In genomic region chr21:45340515-45340914, GRCh38 we compare ENCODE assay signal across 31 cellular contexts.
"Had no signal": no experiment of that assay in that cellular context is flagged by ENCODE, and none has a peak within 500 bp of the region (broad histone marks: within the 10 kb centered on the region; RNA-seq: fewer than 3 reads in every experiment).

No MANE protein-coding gene starts in this region.

- H3K9me3 Mint-ChIP-seq: activated CD4-positive, alpha-beta memory T cell treated with anti-CD3 and anti-CD28 coated beads, Interleukin-2, amount 10 ng/mL, durations not matched to agents 7 days and 5 days; activated CD4-positive, alpha-beta T cell treated with anti-CD3 and anti-CD28 coated beads, Interleukin-2, amount 10 ng/mL, durations not matched to agents 7 days and 5 days; activated naive CD4-positive, alpha-beta T cell treated with anti-CD3 and anti-CD28 coated beads, Interleukin-2, amount 10 ng/mL, durations not matched to agents 7 days and 5 days; activated naive CD8-positive, alpha-beta T cell treated with anti-CD3 and anti-CD28 coated beads, Interleukin-2, amount 10 ng/mL, durations not matched to agents 7 days and 5 days; activated T-cell treated with anti-CD3 and anti-CD28 coated beads, Interleukin-2, amount 50 U/mL, for 24 hours; central memory CD8-positive, alpha-beta T cell; endodermal cell; T-helper 2 cell treated with Interferon-gamma antibody and Interleukin-4, amounts not matched to agents 5 μg/mL and 100 μg/mL, for 36 hours had no signal

- H3K4me1 Mint-ChIP-seq: activated CD4-positive, alpha-beta memory T cell treated with anti-CD3 and anti-CD28 coated beads, Interleukin-2, amount 10 ng/mL, durations not matched to agents 7 days and 5 days; activated CD4-positive, alpha-beta T cell treated with anti-CD3 and anti-CD28 coated beads, Interleukin-2, amount 10 ng/mL, durations not matched to agents 7 days and 5 days; activated naive CD4-positive, alpha-beta T cell treated with anti-CD3 and anti-CD28 coated beads, Interleukin-2, amount 10 ng/mL, durations not matched to agents 7 days and 5 days; activated naive CD8-positive, alpha-beta T cell treated with anti-CD3 and anti-CD28 coated beads, Interleukin-2, amount 10 ng/mL, durations not matched to agents 7 days and 5 days; central memory CD8-positive, alpha-beta T cell had no signal

- DNase-seq: activated CD4-positive, alpha-beta memory T cell treated with anti-CD3 and anti-CD28 coated beads, Interleukin-2, amount 10 ng/mL, durations not matched to agents 7 days and 5 days; activated CD4-positive, alpha-beta T cell treated with anti-CD3 and anti-CD28 coated beads for 1 hour; activated CD4-positive, alpha-beta T cell treated with anti-CD3 and anti-CD28 coated beads for 4 hours; activated CD4-positive, alpha-beta T cell treated with anti-CD3 and anti-CD28 coated beads, Interleukin-2, amount 10 ng/mL, durations not matched to agents 7 days and 5 days; activated CD4-positive, alpha-beta T cell treated with anti-CD3 and anti-CD28 coated beads, Interleukin-2, amount 50 U/mL, for 4 hours; activated CD8-positive, alpha-beta memory T cell treated with anti-CD3 and anti-CD28 coated beads, Interleukin-2, amount 50 U/mL, for 48 hours; activated gamma-delta T cell; activated naive CD4-positive, alpha-beta T cell; activated naive CD4-positive, alpha-beta T cell treated with anti-CD3 and anti-CD28 coated beads, Interleukin-2, amount 10 ng/mL, durations not matched to agents 7 days and 5 days; activated naive CD8-positive, alpha-beta T cell treated with anti-CD3 and anti-CD28 coated beads, Interleukin-2, amount 10 ng/mL, durations not matched to agents 7 days and 5 days; activated T-cell treated with anti-CD3 and anti-CD28 coated beads for 4 hours; activated T-cell treated with anti-CD3 and anti-CD28 coated beads, Interleukin-2, amount 50 U/mL, for 24 hours; activated T-cell treated with anti-CD3 and anti-CD28 coated beads, Interleukin-2, amount 50 U/mL, for 72 hours; brain microvascular endothelial cell; dorsolateral prefrontal cortex; effector memory CD4-positive, alpha-beta T cell; endodermal cell; foreskin fibroblast; head of caudate nucleus; T-helper 1 cell; T-helper 17 cell; T1000 had no signal

- H3K27ac Mint-ChIP-seq: activated CD4-positive, alpha-beta memory T cell treated with anti-CD3 and anti-CD28 coated beads, Interleukin-2, amount 10 ng/mL, durations not matched to agents 7 days and 5 days; activated CD4-positive, alpha-beta T cell treated with anti-CD3 and anti-CD28 coated beads, Interleukin-2, amount 10 ng/mL, durations not matched to agents 7 days and 5 days; activated naive CD4-positive, alpha-beta T cell treated with anti-CD3 and anti-CD28 coated beads, Interleukin-2, amount 10 ng/mL, durations not matched to agents 7 days and 5 days; activated naive CD4-positive, alpha-beta T cell treated with anti-CD3 and anti-CD28 coated beads, Interleukin-2, amount 50 U/mL, for 72 hours; activated naive CD8-positive, alpha-beta T cell treated with anti-CD3 and anti-CD28 coated beads, Interleukin-2, amount 10 ng/mL, durations not matched to agents 7 days and 5 days; activated T-cell treated with anti-CD3 and anti-CD28 coated beads, Interleukin-2, amount 50 U/mL, for 24 hours; activated T-cell treated with anti-CD3 and anti-CD28 coated beads, Interleukin-2, amount 50 U/mL, for 72 hours; dendritic cell treated with granulocyte-macrophage colony-stimulating factor and Interleukin-4, amounts not matched to agents 40 ng/mL and 50 ng/mL, for 4 days; endodermal cell; T-helper 17 cell; T-helper 2 cell treated with Interferon-gamma antibody and Interleukin-4, amounts not matched to agents 5 μg/mL and 100 μg/mL, for 36 hours had no signal

- H3K36me3 ChIP-seq: ascending aorta, brain microvascular endothelial cell had no signal

- H3K27ac ChIP-seq: ascending aorta, brain microvascular endothelial cell, coronary artery had no signal

- FAIRE-seq: bronchial epithelial cell, frontal cortex had no signal

- H3K27me3 ChIP-seq: ascending aorta, brain microvascular endothelial cell had no signal

- H3K9me3 ChIP-seq: ascending aorta had no signal

- H3K4me3 ChIP-seq: ascending aorta, coronary artery, dorsolateral prefrontal cortex had no signal

- ATAC-seq: activated naive CD4-positive, alpha-beta T cell treated with anti-CD3 and anti-CD28 coated beads, Interleukin-2, amount 50 U/mL, for 72 hours; esophagus mucosa had no signal

- H3K36me3 Mint-ChIP-seq: activated naive CD4-positive, alpha-beta T cell treated with anti-CD3 and anti-CD28 coated beads, Interleukin-2, amount 10 ng/mL, durations not matched to agents 7 days and 5 days; activated naive CD4-positive, alpha-beta T cell treated with anti-CD3 and anti-CD28 coated beads, Interleukin-2, amount 50 U/mL, for 72 hours; activated naive CD8-positive, alpha-beta T cell treated with anti-CD3 and anti-CD28 coated beads, Interleukin-2, amount 10 ng/mL, durations not matched to agents 7 days and 5 days had no signal

- H3K4me3 Mint-ChIP-seq: activated CD4-positive, alpha-beta memory T cell treated with anti-CD3 and anti-CD28 coated beads, Interleukin-2, amount 10 ng/mL, durations not matched to agents 7 days and 5 days; activated CD4-positive, alpha-beta T cell treated with anti-CD3 and anti-CD28 coated beads, Interleukin-2, amount 10 ng/mL, durations not matched to agents 7 days and 5 days; activated naive CD4-positive, alpha-beta T cell treated with anti-CD3 and anti-CD28 coated beads, Interleukin-2, amount 10 ng/mL, durations not matched to agents 7 days and 5 days; activated naive CD8-positive, alpha-beta T cell treated with anti-CD3 and anti-CD28 coated beads, Interleukin-2, amount 10 ng/mL, durations not matched to agents 7 days and 5 days; activated T-cell treated with anti-CD3 and anti-CD28 coated beads, Interleukin-2, amount 50 U/mL, for 24 hours; activated T-cell treated with anti-CD3 and anti-CD28 coated beads, Interleukin-2, amount 50 U/mL, for 72 hours; central memory CD8-positive, alpha-beta T cell; dendritic cell treated with granulocyte-macrophage colony-stimulating factor and Interleukin-4, amounts not matched to agents 40 ng/mL and 50 ng/mL, for 4 days; endodermal cell; T-helper 17 cell; T-helper 2 cell treated with Interferon-gamma antibody and Interleukin-4, amounts not matched to agents 5 μg/mL and 100 μg/mL, for 36 hours had no signal
